Comparison of ENCODE assay signal across 23 cellular contexts in genomic region chr16:58654456-58655214, GRCh38. TPM values are rescaled to one million over a fixed set of nuclear protein-coding genes. Genes with fewer than 3 reads are reported as not detected.
DNase-seq lines count a peak whose midpoint lies in the region; ATAC-seq, FAIRE-seq and TF ChIP-seq lines count a peak whose summit lies in the region.
"Had no signal": no experiment of that assay in that cellular context is flagged by ENCODE, and none has a peak within 500 bp of the region (broad histone marks: within the 10 kb centered on the region; RNA-seq: fewer than 3 reads in every experiment).

No MANE protein-coding gene starts in this region.

- TF ChIP-seq EP300 in HepG2 (IDR thresholded peaks at IDR 0.05; ENCODE audit: low read depth in 2 of 2, low read length in 2 of 2) (no peak), HepG2 (CRISPR knock-in tag; IDR thresholded peaks at IDR 0.05; ENCODE audit: borderline replicate concordance) (no peak; the same call in 1 of the 2 replicates)

- no peak overlapping the region for H3K4me3 Mint-ChIP-seq in WTC11
- peak overlapping the region; percentile 26 for H3K4me3 Mint-ChIP-seq in glutamatergic neuron (ENCODE audit: unreplicated experiment)
- H3K4me3 Mint-ChIP-seq: B cell, CD14-positive monocyte, H9 had no signal

- no peaks in the 10 kb centered on the region for H3K36me3 ChIP-seq in HepG2 (replicated peaks in 1 of 2; ENCODE audit: control insufficient read depth in 1 of 2, insufficient read depth in 2 of 2, low read length in 2 of 2)
- H3K36me3 ChIP-seq in right lobe of liver, result no peaks in the 10 kb centered on the region

- POLR2A ChIA-PET in HepG2 (lab: Yijun Ruan, JAX) (interaction anchor here (0.7 to 3.7 kb wide), 10 partner anchors 11 to 262 kb away, joined by 3 to 44 read pairs (median 4); partner anchors contain the start of genes CNOT1, GINS3 and GOT2), WTC11 (lab: Charles Lee) (interaction anchor here (0.8 kb wide), 1 partner anchor 8 kb away, joined by 3 read pairs; no protein-coding TSS in a partner anchor)

- no peaks in the 10 kb centered on the region for H3K9me3 Mint-ChIP-seq in WTC11
- peaks cover 2% of the 10 kb centered on the region for H3K9me3 Mint-ChIP-seq in glutamatergic neuron (ENCODE audit: unreplicated experiment)
- H3K9me3 Mint-ChIP-seq: H9 had no signal

- H3K27ac ChIP-seq in HepG2 (ENCODE audit: extremely low read length, insufficient read depth, low read length), result no peak overlapping the region
- H3K27ac ChIP-seq in right lobe of liver, result no peak overlapping the region

- intact Hi-C loops in HepG2 (cut with micrococcal nuclease; ENCODE audit: unreplicated experiment) (loop anchor here (1.0 to 2.0 kb wide), 2 partner anchors 24 to 102 kb away; no protein-coding TSS in a partner anchor), right lobe of liver (cut with DNase I) (no loop called here)

- H3K4me1 ChIP-seq in HepG2 (ENCODE audit: insufficient read depth, low read length), result peaks cover 61% of the 10 kb centered on the region
- H3K4me1 ChIP-seq in right lobe of liver, result no peaks in the 10 kb centered on the region

- H3K9ac ChIP-seq in HepG2 (ENCODE audit: insufficient read depth, low read depth, low read length), result peak overlapping the region; percentile 30; the same call in 1 of the 2 replicates

- FAIRE-seq in HepG2 (lab: Jason Lieb, UNC), result peak; percentile 26
- FAIRE-seq: A204.1, D721Med, GM19239 had no signal

- H3K4me1 Mint-ChIP-seq in WTC11, result peaks cover 12% of the 10 kb centered on the region
- peaks cover 12% of the 10 kb centered on the region for H3K4me1 Mint-ChIP-seq in glutamatergic neuron (ENCODE audit: low read depth, unreplicated experiment)
- H3K4me1 Mint-ChIP-seq: CD14-positive monocyte had no signal

- TF ChIP-seq RAD21 in HepG2 (CRISPR knock-in tag; IDR thresholded peaks at IDR 0.05), result no peak

- H2AFZ ChIP-seq in HepG2 (ENCODE audit: low read length), result peak overlapping the region; percentile 33

- no peak for TF ChIP-seq CTCF in HepG2 (CRISPR knock-in tag; IDR thresholded peaks at IDR 0.05)
- TF ChIP-seq CTCF in right lobe of liver (IDR thresholded peaks at IDR 0.05), result no peak
- TF ChIP-seq CTCF in WTC11 (IDR thresholded peaks at IDR 0.05), result no peak
- no peak for TF ChIP-seq CTCF in glutamatergic neuron (IDR thresholded peaks at IDR 0.05; ENCODE audit: partially characterized antibody, unreplicated experiment)
- no peak for TF ChIP-seq CTCF in foreskin fibroblast (IDR thresholded peaks at IDR 0.05; ENCODE audit: low read depth, low read length)

- H4K20me1 ChIP-seq in HepG2 (ENCODE audit: insufficient read depth, low read length), result no peaks in the 10 kb centered on the region

- BruUV-seq in HepG2 (replicated peaks; lab: Mats Ljungman, UMichigan), result no TSS peak

- CTCF ChIA-PET in HepG2 (lab: Yijun Ruan, JAX; ENCODE audit: low intra/inter-chr PET ratio, low total read pairs) (no interaction called here), WTC11 (lab: Charles Lee) (interaction anchor here (0.9 to 1.1 kb wide), 3 partner anchors 102 to 355 kb away, joined by 3 to 6 read pairs (median 5); no protein-coding TSS in a partner anchor)

- 7% methylated on average over 9 of the region's 9 CpGs for WGBS in HepG2 (ENCODE audit: low lambda C conversion rate)
- 77% methylated on average over 3 of the region's 9 CpGs for WGBS in right lobe of liver (ENCODE audit: insufficient coverage, low coverage, low lambda C conversion rate, missing lambda C conversion rate)

- no peaks in the 10 kb centered on the region for H3K27me3 ChIP-seq in HepG2 (ENCODE audit: control insufficient read depth in 1 of 2, insufficient read depth in 2 of 2, low read length in 2 of 2)
- no peaks in the 10 kb centered on the region for H3K27me3 ChIP-seq in right lobe of liver

- H3K27me3 Mint-ChIP-seq in WTC11 (ENCODE audit: low read depth) (peaks cover 17% of the 10 kb centered on the region), glutamatergic neuron (ENCODE audit: unreplicated experiment) (no peaks in the 10 kb centered on the region)

- TF ChIP-seq POLR2A in HepG2 (IDR thresholded peaks at IDR 0.05; ENCODE audit: insufficient read depth in 1 of 2, low read depth in 2 of 2, low read length in 2 of 2) (peak in 1 of 2 experiments; percentile 23; a peak in 1 of 4 replicates), right lobe of liver (IDR thresholded peaks at IDR 0.05) (no peak)

- H3K36me3 Mint-ChIP-seq in WTC11, result no peaks in the 10 kb centered on the region
- no peaks in the 10 kb centered on the region for H3K36me3 Mint-ChIP-seq in glutamatergic neuron (ENCODE audit: unreplicated experiment)
- H3K36me3 Mint-ChIP-seq: CD14-positive monocyte had no signal

- H3K79me2 ChIP-seq in HepG2 (ENCODE audit: insufficient read depth, low read length), result no peaks in the 10 kb centered on the region

- H3K4me2 ChIP-seq in HepG2 (ENCODE audit: low read depth, low read length), result peak overlapping the region; percentile 82

- DNase-seq in HepG2 (ENCODE audit: low spot score), result peak; percentile 23
- no peak for DNase-seq in right lobe of liver
- no peak for DNase-seq in WTC11 (ENCODE audit: low spot score)
- peak; percentile 40 for DNase-seq in glutamatergic neuron
- no peak for DNase-seq in foreskin fibroblast
- DNase-seq in NCI-H526 treated with DMSO at 0.1 percent for 48 hours (lab: John Stamatoyannopoulos, UW), result no peak
- DNase-seq in SKM-1 treated with dmso at 0.1 percent for 144 hours (lab: John Stamatoyannopoulos, UW; ENCODE audit: unreplicated experiment), result no peak
- DNase-seq: GDM1; H9; KG1; NCI-H1092 treated with DMSO at 0.1 percent for 48 hours; NCI-H146; NCI-H2081; NCI-H446 treated with DMSO at 0.1 percent for 48 hours; NK-92 treated with Interleukin-12 subunit alpha and Interleukin-12 subunit beta, amount 100 ng/mL, for 24 hours; T-helper 1 cell had no signal

- in situ Hi-C loops in HepG2 (cut with HindIII; ENCODE audit: extremely low pct_ligation_motif_present, low pct_unique_long_range_greater_than_20kb), result no loop called here

- peak; percentile 77 for ATAC-seq in HepG2
- ATAC-seq in right lobe of liver, result no peak
- ATAC-seq in WTC11, result no peak
- ATAC-seq: Panc1, SK-N-SH treated with all-trans-retinoic acid at 6 μM for 48 hours had no signal

- no peak overlapping the region for H3K27ac Mint-ChIP-seq in WTC11
- H3K27ac Mint-ChIP-seq in glutamatergic neuron (ENCODE audit: unreplicated experiment), result peak overlapping the region; percentile 85
- H3K27ac Mint-ChIP-seq: B cell, CD14-positive monocyte, H9 had no signal

- H3K4me3 ChIP-seq in HepG2 (replicated peaks in 1 of 3; ENCODE audit: insufficient read depth in 1 of 3, low read depth in 2 of 3, low read length in 3 of 3), result peak overlapping the region; percentile 30 to 55 (median 45)
- no peak overlapping the region for H3K4me3 ChIP-seq in right lobe of liver
- no peak overlapping the region for H3K4me3 ChIP-seq in foreskin fibroblast (ENCODE audit: low read depth in 1 of 2, low read length in 2 of 2)

- H3K9me3 ChIP-seq in HepG2 (ENCODE audit: low read length) (no peaks in the 10 kb centered on the region), right lobe of liver (no peaks in the 10 kb centered on the region)

RNA-seq across cellular contexts. Expression of gene CNOT1, which starts 25.0 kb away (rescaled TPM):
- total RNA-seq in HepG2 (2016; rRNA removed; fragmentation: Illumina TruSeq; extraction: Trizol) (188 and 399 TPM in 2 replicates), right lobe of liver (10 to 100 TPM; 53.8 to 74.9 (median 65.5) TPM), WTC11 (2021) (278 to 314 TPM (median 283 TPM) in 3 replicates), glutamatergic neuron (ENCODE audit: unreplicated experiment) (165 TPM)
- 51.8 and 55.4 TPM in 2 replicates for total RNA-seq in HepG2 (2016; cell fraction: cytosol; rRNA removed; fragmentation: Illumina TruSeq; extraction: Trizol; ENCODE audit: low read depth)
- total RNA-seq in HepG2 (2016; cell fraction: insoluble cytoplasmic fraction; rRNA removed; fragmentation: Illumina TruSeq; extraction: Trizol), result 188 and 419 TPM in 2 replicates
- 139 and 146 TPM in 2 replicates for total RNA-seq in HepG2 (2016; cell fraction: membrane; rRNA removed; fragmentation: Illumina TruSeq; extraction: Trizol)
- 205 and 251 TPM in 2 replicates for total RNA-seq in HepG2 (2016; cell fraction: nucleus; rRNA removed; fragmentation: Illumina TruSeq; extraction: Trizol)
- 232 and 248 TPM in 2 replicates for polyA plus RNA-seq in HepG2 (2011; rRNA removed)
- 187 and 226 TPM in 2 replicates for polyA plus RNA-seq in HepG2 (2011; cell fraction: cytosol; rRNA removed)
- polyA plus RNA-seq in HepG2 (2011; cell fraction: nucleus; rRNA removed), result 193 and 225 TPM in 2 replicates
- 169 and 183 TPM in 2 replicates for polyA plus RNA-seq in HepG2 (2012)
- polyA plus RNA-seq in HepG2 (2016; cell fraction: cytosol; fragmentation: Illumina TruSeq; extraction: Trizol; ENCODE audit: low read depth), result 35.0 and 38.2 TPM in 2 replicates
- polyA plus RNA-seq in HepG2 (2016; cell fraction: insoluble cytoplasmic fraction; fragmentation: Illumina TruSeq; extraction: Trizol; ENCODE audit: low read depth), result 373 and 400 TPM in 2 replicates
- 61.4 and 81.8 TPM in 2 replicates for polyA plus RNA-seq in HepG2 (2016; cell fraction: membrane; fragmentation: Illumina TruSeq; extraction: Trizol; ENCODE audit: low read depth)
- polyA plus RNA-seq in HepG2 (2016; cell fraction: nucleus; fragmentation: Illumina TruSeq; extraction: Trizol; ENCODE audit: insufficient read depth, low read depth), result 268 and 286 TPM in 2 replicates
- 953 and 1,029 TPM in 2 replicates for polyA minus RNA-seq in HepG2 (2011; rRNA and poly(A)+ RNA removed; ENCODE audit: low replicate concordance)
- polyA minus RNA-seq in HepG2 (2011; cell fraction: cytosol; rRNA and poly(A)+ RNA removed), result 281 and 285 TPM in 2 replicates
- polyA minus RNA-seq in HepG2 (2011; cell fraction: nucleus; rRNA and poly(A)+ RNA removed), result 378 and 429 TPM in 2 replicates

RNA-seq across cellular contexts. Expression of gene SLC38A7, which starts 29.9 kb away (rescaled TPM):
- total RNA-seq in HepG2 (2016; rRNA removed; fragmentation: Illumina TruSeq; extraction: Trizol), result 6.2 and 14.1 TPM in 2 replicates
- total RNA-seq in HepG2 (2016; cell fraction: cytosol; rRNA removed; fragmentation: Illumina TruSeq; extraction: Trizol; ENCODE audit: low read depth), result 4.6 and 5.0 TPM in 2 replicates
- total RNA-seq in HepG2 (2016; cell fraction: insoluble cytoplasmic fraction; rRNA removed; fragmentation: Illumina TruSeq; extraction: Trizol), result 5.2 and 14.1 TPM in 2 replicates
- 5.8 and 6.5 TPM in 2 replicates for total RNA-seq in HepG2 (2016; cell fraction: membrane; rRNA removed; fragmentation: Illumina TruSeq; extraction: Trizol)
- total RNA-seq in HepG2 (2016; cell fraction: nucleus; rRNA removed; fragmentation: Illumina TruSeq; extraction: Trizol), result 27.7 and 28.1 TPM in 2 replicates
- 13.2 and 17.0 TPM in 2 replicates for polyA plus RNA-seq in HepG2 (2011; rRNA removed)
- polyA plus RNA-seq in HepG2 (2011; cell fraction: cytosol; rRNA removed), result 9.7 and 10.5 TPM in 2 replicates
- 26.4 and 29.4 TPM in 2 replicates for polyA plus RNA-seq in HepG2 (2011; cell fraction: nucleus; rRNA removed)
- polyA plus RNA-seq in HepG2 (2012), result 7.1 and 10.6 TPM in 2 replicates
- polyA plus RNA-seq in HepG2 (2016; cell fraction: cytosol; fragmentation: Illumina TruSeq; extraction: Trizol; ENCODE audit: low read depth), result 1.0 and 1.3 TPM in 2 replicates
- 5.1 and 5.6 TPM in 2 replicates for polyA plus RNA-seq in HepG2 (2016; cell fraction: insoluble cytoplasmic fraction; fragmentation: Illumina TruSeq; extraction: Trizol; ENCODE audit: low read depth)
- polyA plus RNA-seq in HepG2 (2016; cell fraction: membrane; fragmentation: Illumina TruSeq; extraction: Trizol; ENCODE audit: low read depth), result 2.3 and 3.2 TPM in 2 replicates
- 32.4 and 36.5 TPM in 2 replicates for polyA plus RNA-seq in HepG2 (2016; cell fraction: nucleus; fragmentation: Illumina TruSeq; extraction: Trizol; ENCODE audit: insufficient read depth, low read depth)
- polyA minus RNA-seq in HepG2 (2011; rRNA and poly(A)+ RNA removed; ENCODE audit: low replicate concordance), result 42.7 and 51.0 TPM in 2 replicates
- 8.7 and 12.4 TPM in 2 replicates for polyA minus RNA-seq in HepG2 (2011; cell fraction: cytosol; rRNA and poly(A)+ RNA removed)
- 30.5 and 35.6 TPM in 2 replicates for polyA minus RNA-seq in HepG2 (2011; cell fraction: nucleus; rRNA and poly(A)+ RNA removed)
- 10 to 100 TPM; 11.4 to 23.8 (median 14.3) TPM for total RNA-seq in right lobe of liver
- 20.6 to 23.1 TPM (median 22.9 TPM) in 3 replicates for total RNA-seq in WTC11 (2021)
- total RNA-seq in glutamatergic neuron (ENCODE audit: unreplicated experiment), result 52.9 TPM

Comparison
In these comparisons a context has a peak if more than half of its experiments do, and no peak if none do; other contexts are left out.
1. DNase-seq: peak in HepG2 (single experiment) and glutamatergic neuron (single experiment); none in right lobe of liver (0 of 3), WTC11 (single experiment), foreskin fibroblast (0 of 2), NCI-H526 treated with DMSO at 0.1 percent for 48 hours (single experiment) and SKM-1 treated with dmso at 0.1 percent for 144 hours (single experiment).
2. H3K4me3 ChIP-seq: peak in HepG2 (3 of 3); none in right lobe of liver (0 of 3) and foreskin fibroblast (0 of 2).
3. Of the 50 proteins assayed by ChIP-seq in both HepG2 and WTC11: peak only in HepG2: NR2C2, TCF7 and ZNF317; only in WTC11: GABPB1; in both: none; in neither: 46.